8 cellular contexts compared by ENCODE assay signal in the genomic region with DNA sequence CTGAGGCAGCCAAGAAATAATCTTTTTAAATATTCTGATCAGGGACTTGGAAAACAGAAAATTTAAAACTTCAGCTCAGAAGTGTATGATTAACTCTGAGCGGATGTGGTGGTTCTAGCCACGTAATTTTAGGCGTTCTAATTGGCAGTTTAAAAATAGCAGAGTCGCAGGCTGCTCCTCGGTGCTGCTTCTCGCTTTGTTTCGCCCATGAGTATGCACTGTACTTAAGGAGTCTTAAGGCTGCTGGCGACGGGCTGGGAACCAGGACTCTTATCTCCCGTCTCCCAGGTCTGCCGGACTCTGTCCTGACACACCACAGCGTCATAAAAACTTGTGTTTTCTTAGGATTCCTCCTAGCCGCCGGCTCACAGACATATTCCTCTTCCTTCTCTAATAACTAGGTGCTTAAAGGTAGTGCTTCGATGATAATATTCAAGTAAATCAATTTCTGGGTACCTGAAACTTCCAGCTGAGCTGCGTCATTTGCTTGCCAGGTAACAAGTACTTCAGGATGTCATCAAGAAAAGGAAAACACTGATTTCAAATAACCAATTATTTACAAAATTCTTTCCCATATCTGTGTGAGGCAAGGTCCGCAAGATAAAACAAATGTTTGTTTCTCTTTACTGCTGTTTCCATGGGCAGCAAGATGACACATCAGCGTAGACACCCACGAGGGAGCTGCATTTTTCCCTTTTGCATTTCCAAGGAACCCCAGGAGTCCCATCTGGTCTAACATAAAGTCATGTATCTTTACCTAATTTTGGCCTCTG.
DNase-seq lines count a peak whose midpoint lies in the region; ATAC-seq and TF ChIP-seq lines count a peak whose summit lies in the region.

No MANE protein-coding gene starts in this region.

- peak overlapping the region; percentile 68 to 86 for H3K4me3 Mint-ChIP-seq in CD14-positive monocyte
- H3K4me3 Mint-ChIP-seq in activated CD4-positive, alpha-beta T cell treated with anti-CD3 and anti-CD28 coated beads, Interleukin-2, amount 10 ng/mL, durations not matched to agents 24 days and 14 days: peak overlapping the region; percentile 66

- peaks cover 0 to 10% (median 0%) of the 10 kb centered on the region in 7 donors for H3K9me3 Mint-ChIP-seq in CD14-positive monocyte
- peaks cover 17% of the 10 kb centered on the region for H3K9me3 Mint-ChIP-seq in activated CD4-positive, alpha-beta T cell treated with anti-CD3 and anti-CD28 coated beads, Interleukin-2, amount 10 ng/mL, durations not matched to agents 24 days and 14 days

- H3K27ac ChIP-seq in rectal smooth muscle tissue (ENCODE audit: low read depth, low read length): peak overlapping the region; percentile 12

- H3K27ac Mint-ChIP-seq in CD14-positive monocyte: peak overlapping the region; percentile 73 to 93 (median 84)
- peak overlapping the region; percentile 51 for H3K27ac Mint-ChIP-seq in activated CD4-positive, alpha-beta T cell treated with anti-CD3 and anti-CD28 coated beads, Interleukin-2, amount 10 ng/mL, durations not matched to agents 24 days and 14 days

- H3K36me3 ChIP-seq in rectal smooth muscle tissue (ENCODE audit: control insufficient read depth, insufficient read depth, low read length): no peaks in the 10 kb centered on the region

- no peaks in the 10 kb centered on the region for H3K4me1 ChIP-seq in rectal smooth muscle tissue (ENCODE audit: control insufficient read depth, insufficient read depth, low read length)

- DNase-seq in CD14-positive monocyte (ENCODE audit: low spot score) (peak; percentile 52), foreskin fibroblast (peak; percentile 28 to 56), islet precursor cell (no peak), NCI-H1105 treated with DMSO at 0.1 percent for 48 hours (lab: John Stamatoyannopoulos, UW) (no peak)
- peak; percentile 76 for DNase-seq in activated CD4-positive, alpha-beta T cell treated with anti-CD3 and anti-CD28 coated beads, Interleukin-2, amount 10 ng/mL, durations not matched to agents 24 days and 14 days

- intact Hi-C loops in CD14-positive monocyte (cut with micrococcal nuclease): no loop called here
- intact Hi-C loops in activated CD4-positive, alpha-beta T cell treated with anti-CD3 and anti-CD28 coated beads, Interleukin-2, amount 10 ng/mL, durations not matched to agents 24 days and 14 days (cut with micrococcal nuclease): loop anchor here (2.0 kb wide), 1 partner anchor 114 kb away; a partner anchor contains a TSS

- H3K36me3 Mint-ChIP-seq in CD14-positive monocyte: no peaks in the 10 kb centered on the region
- no peaks in the 10 kb centered on the region for H3K36me3 Mint-ChIP-seq in activated CD4-positive, alpha-beta T cell treated with anti-CD3 and anti-CD28 coated beads, Interleukin-2, amount 10 ng/mL, durations not matched to agents 24 days and 14 days (ENCODE audit: low read depth)

- H3K27me3 Mint-ChIP-seq in CD14-positive monocyte (ENCODE audit: low read depth in 3 of 3): peaks cover 3 to 4% (median 4%) of the 10 kb centered on the region in 3 donors
- peaks cover 43% of the 10 kb centered on the region for H3K27me3 Mint-ChIP-seq in activated CD4-positive, alpha-beta T cell treated with anti-CD3 and anti-CD28 coated beads, Interleukin-2, amount 10 ng/mL, durations not matched to agents 24 days and 14 days

- ATAC-seq in GM19397 (IDR thresholded peaks at IDR 0.05; ENCODE audit: unreplicated experiment) (peak; percentile 68), HG03520 (IDR thresholded peaks at IDR 0.05; ENCODE audit: unreplicated experiment) (peak; percentile 88)

- H3K4me3 ChIP-seq in foreskin fibroblast (ENCODE audit: low read depth in 1 of 2, low read length in 2 of 2) (peak overlapping the region; percentile 21 to 30), rectal smooth muscle tissue (ENCODE audit: low read length) (peak overlapping the region; percentile 45)

- H3K4me1 Mint-ChIP-seq in CD14-positive monocyte: peaks cover 35% of the 10 kb centered on the region
- H3K4me1 Mint-ChIP-seq in activated CD4-positive, alpha-beta T cell treated with anti-CD3 and anti-CD28 coated beads, Interleukin-2, amount 10 ng/mL, durations not matched to agents 24 days and 14 days: peaks cover 26% of the 10 kb centered on the region

- TF ChIP-seq CTCF in CD14-positive monocyte (IDR thresholded peaks at IDR 0.05): no peak
- no peak for TF ChIP-seq CTCF in foreskin fibroblast (IDR thresholded peaks at IDR 0.05; ENCODE audit: low read depth, low read length)

- H3K9ac ChIP-seq in rectal smooth muscle tissue (ENCODE audit: low read length): no peak overlapping the region

- no peaks in the 10 kb centered on the region for H3K27me3 ChIP-seq in rectal smooth muscle tissue (ENCODE audit: control insufficient read depth, insufficient read depth, low read length)

Comparison
In these comparisons a context has a peak if more than half of its experiments do, and no peak if none do; other contexts are left out.
1. DNase-seq: peak in CD14-positive monocyte (single experiment), activated CD4-positive, alpha-beta T cell treated with anti-CD3 and anti-CD28 coated beads, Interleukin-2, amount 10 ng/mL, durations not matched to agents 24 days and 14 days (single experiment) and foreskin fibroblast (2 of 2); none in islet precursor cell (single experiment) and NCI-H1105 treated with DMSO at 0.1 percent for 48 hours (single experiment).